Comparison of ENCODE assay signal across 1 cellular context in genomic region chr19:40801449-40802299, GRCh38.
TF ChIP-seq lines count a peak whose summit lies in the region.

No MANE protein-coding gene starts in this region.

TF ChIP-seq in HCT116, 20 proteins besides CTCF, POLR2A, EP300 and RAD21:
- TF ChIP-seq ELF1 (IDR thresholded peaks at IDR 0.05; ENCODE audit: borderline replicate concordance, low read depth), result no peak
- TF ChIP-seq EGR1 (IDR thresholded peaks at IDR 0.05; ENCODE audit: low read depth), result no peak
- no peak for TF ChIP-seq EZH2 (IDR thresholded peaks at IDR 0.05)
- TF ChIP-seq ZFX (IDR thresholded peaks at IDR 0.05), result no peak
- TF ChIP-seq, protein P1, sequence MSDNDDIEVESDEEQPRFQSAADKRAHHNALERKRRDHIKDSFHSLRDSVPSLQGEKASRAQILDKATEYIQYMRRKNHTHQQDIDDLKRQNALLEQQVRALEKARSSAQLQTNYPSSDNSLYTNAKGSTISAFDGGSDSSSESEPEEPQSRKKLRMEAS (IDR thresholded peaks at IDR 0.05), result no peak
- TF ChIP-seq, protein P2, sequence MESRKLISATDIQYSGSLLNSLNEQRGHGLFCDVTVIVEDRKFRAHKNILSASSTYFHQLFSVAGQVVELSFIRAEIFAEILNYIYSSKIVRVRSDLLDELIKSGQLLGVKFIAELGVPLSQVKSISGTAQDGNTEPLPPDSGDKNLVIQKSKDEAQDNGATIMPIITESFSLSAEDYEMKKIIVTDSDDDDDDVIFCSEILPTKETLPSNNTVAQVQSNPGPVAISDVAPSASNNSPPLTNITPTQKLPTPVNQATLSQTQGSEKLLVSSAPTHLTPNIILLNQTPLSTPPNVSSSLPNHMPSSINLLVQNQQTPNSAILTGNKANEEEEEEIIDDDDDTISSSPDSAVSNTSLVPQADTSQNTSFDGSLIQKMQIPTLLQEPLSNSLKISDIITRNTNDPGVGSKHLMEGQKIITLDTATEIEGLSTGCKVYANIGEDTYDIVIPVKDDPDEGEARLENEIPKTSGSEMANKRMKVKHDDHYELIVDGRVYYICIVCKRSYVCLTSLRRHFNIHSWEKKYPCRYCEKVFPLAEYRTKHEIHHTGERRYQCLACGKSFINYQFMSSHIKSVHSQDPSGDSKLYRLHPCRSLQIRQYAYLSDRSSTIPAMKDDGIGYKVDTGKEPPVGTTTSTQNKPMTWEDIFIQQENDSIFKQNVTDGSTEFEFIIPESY (IDR thresholded peaks at IDR 0.05; ENCODE audit: extremely low read depth, insufficient replicate concordance, low read length), result no peak
- no peak for TF ChIP-seq EZH2phosphoT487 (IDR thresholded peaks at IDR 0.05; ENCODE audit: borderline replicate concordance)
- TF ChIP-seq, protein P3, sequence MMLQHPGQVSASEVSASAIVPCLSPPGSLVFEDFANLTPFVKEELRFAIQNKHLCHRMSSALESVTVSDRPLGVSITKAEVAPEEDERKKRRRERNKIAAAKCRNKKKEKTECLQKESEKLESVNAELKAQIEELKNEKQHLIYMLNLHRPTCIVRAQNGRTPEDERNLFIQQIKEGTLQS (IDR thresholded peaks at IDR 0.05), result no peak
- TF ChIP-seq SRF (IDR thresholded peaks at IDR 0.05; ENCODE audit: low read depth), result no peak
- no peak for TF ChIP-seq FOSL1 (IDR thresholded peaks at IDR 0.05; ENCODE audit: low read depth)
- no peak for TF ChIP-seq SP1 (IDR thresholded peaks at IDR 0.05; ENCODE audit: low read depth)
- TF ChIP-seq POLR2AphosphoS5 (IDR thresholded peaks at IDR 0.05; ENCODE audit: low read depth, low read length), result no peak
- TF ChIP-seq YY1 (IDR thresholded peaks at IDR 0.05; ENCODE audit: extremely low read depth, insufficient replicate concordance, low read depth, low read length), result no peak
- no peak for TF ChIP-seq CBX3 (IDR thresholded peaks at IDR 0.05; ENCODE audit: low read depth)
